30 cellular contexts compared by ENCODE assay signal in the genomic region with DNA sequence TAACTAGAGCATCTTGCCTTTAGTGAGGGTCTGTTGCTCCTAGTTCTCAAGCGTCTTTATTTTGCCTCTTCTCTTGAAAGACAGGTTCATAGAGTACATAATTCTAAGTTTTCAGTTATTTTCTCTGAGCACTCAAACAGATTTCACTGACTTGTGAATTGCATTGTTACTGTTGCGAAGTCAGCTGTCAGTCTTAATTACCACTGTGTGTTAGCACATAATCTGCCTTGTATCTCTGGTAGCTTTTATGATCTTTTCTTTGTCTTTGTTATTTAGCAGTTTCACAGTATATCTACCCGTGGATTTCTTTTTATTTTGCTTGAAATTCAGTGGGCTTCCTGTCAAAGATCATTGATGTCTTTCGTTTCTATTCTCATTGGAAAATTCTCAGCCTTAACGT.
"Had no signal": no experiment of that assay in that cellular context is flagged by ENCODE, and none has a peak within 500 bp of the region (broad histone marks: within the 10 kb centered on the region; RNA-seq: fewer than 3 reads in every experiment).

No MANE protein-coding gene starts in this region.

- H3K27ac ChIP-seq: body of pancreas, esophagus muscularis mucosa, foreskin keratinocyte, gastroesophageal sphincter, heart right ventricle, hepatocyte, VCaP had no signal

- FAIRE-seq: colon, TTC549 had no signal

- H3K79me2 ChIP-seq: hepatocyte had no signal

- H3K9me3 ChIP-seq: body of pancreas, esophagus muscularis mucosa, gastroesophageal sphincter had no signal

- H3K4me1 ChIP-seq: foreskin keratinocyte had no signal

- H3K36me3 ChIP-seq: esophagus muscularis mucosa, gastroesophageal sphincter, heart right ventricle had no signal

- ATAC-seq: activated CD4-positive, CD25-positive, alpha-beta regulatory T cell treated with anti-CD3 and anti-CD28 coated beads, Interleukin-2, amount 50 U/mL, for 24 hours; activated CD8-positive, alpha-beta T cell treated with anti-CD3 and anti-CD28 coated beads for 36 hours; activated T-cell treated with anti-CD3 and anti-CD28 coated beads, Interleukin-2, amount 50 U/mL, for 4 hours; activated T-helper 17 cell treated with anti-CD3 and anti-CD28 coated beads, Interleukin-2, amount 50 U/mL, for 72 hours; body of pancreas; effector memory CD8-positive, alpha-beta T cell; foreskin keratinocyte; gastroesophageal sphincter; heart right ventricle had no signal

- H3K4me2 ChIP-seq: hepatocyte had no signal

- H3K4me3 ChIP-seq: body of pancreas, esophagus muscularis mucosa, gastroesophageal sphincter, heart right ventricle, hepatocyte had no signal

- DNase-seq: activated B cell treated with CpG ODN at 0.5 μM for 24 hours; activated CD4-positive, alpha-beta T cell treated with anti-CD3 and anti-CD28 coated beads for 48 hours; activated CD4-positive, alpha-beta T cell treated with anti-CD3 and anti-CD28 coated beads, Interleukin-2, amount 50 U/mL, for 1 hour; activated CD4-positive, alpha-beta T cell treated with anti-CD3 and anti-CD28 coated beads, Interleukin-2, amount 50 U/mL, for 48 hours; activated CD8-positive, alpha-beta memory T cell treated with anti-CD3 and anti-CD28 coated beads for 24 hours; activated CD8-positive, alpha-beta T cell treated with anti-CD3 and anti-CD28 coated beads for 36 hours; activated effector memory CD4-positive, alpha-beta T cell treated with Interleukin-2 at 50 U/mL for 16 hours; activated gamma-delta T cell treated with Interleukin-2 at 50 U/mL for 16 hours; activated naive CD4-positive, alpha-beta T cell treated with anti-CD3 and anti-CD28 coated beads, Interleukin-2, amount 50 U/mL, for 16 hours; activated naive CD4-positive, alpha-beta T cell treated with Interleukin-2 at 50 U/mL for 16 hours; activated T-cell treated with anti-CD3 and anti-CD28 coated beads, Interleukin-2, amount 50 U/mL, for 4 hours; amniotic stem cell; anterior cingulate cortex; body of pancreas; caudate nucleus; cortex of kidney; dermis blood vessel endothelial cell; effector CD4-positive, alpha-beta T cell; effector memory CD8-positive, alpha-beta T cell; foreskin keratinocyte; heart right ventricle; T-helper 2 cell had no signal

- H3K27me3 ChIP-seq: body of pancreas, esophagus muscularis mucosa, foreskin keratinocyte, gastroesophageal sphincter, heart right ventricle, hepatocyte had no signal

- H2AFZ ChIP-seq: hepatocyte had no signal
